1 cellular context compared by ENCODE assay signal in genomic region chr15:60043744-60044435, GRCh38.
TF ChIP-seq lines count a peak whose summit lies in the region.

No MANE protein-coding gene starts in this region.

TF ChIP-seq in H1, 55 proteins besides CTCF, POLR2A, EP300 and RAD21:
- no peak for TF ChIP-seq TBP (IDR thresholded peaks at IDR 0.05; ENCODE audit: low read depth, low read length)
- no peak for TF ChIP-seq MAFK (IDR thresholded peaks at IDR 0.05; ENCODE audit: low read depth, low read length)
- no peak for TF ChIP-seq FOSL1 (IDR thresholded peaks at IDR 0.05; ENCODE audit: insufficient read depth, low read depth, low read length)
- no peak for TF ChIP-seq SP1 (IDR thresholded peaks at IDR 0.05; ENCODE audit: low read depth, low read length)
- no peak for TF ChIP-seq RNF2 (IDR thresholded peaks at IDR 0.05; ENCODE audit: borderline replicate concordance, low read depth, low read length, missing control alignments, poor library complexity, severe bottlenecking)
- no peak for TF ChIP-seq BRCA1 (IDR thresholded peaks at IDR 0.05; ENCODE audit: low read depth, low read length)
- no peak for TF ChIP-seq E2F6 (IDR thresholded peaks at IDR 0.05)
- TF ChIP-seq USF2 (IDR thresholded peaks at IDR 0.05; ENCODE audit: low read length), result no peak
- TF ChIP-seq TEAD4 (IDR thresholded peaks at IDR 0.05; ENCODE audit: low read depth, low read length), result no peak
- no peak for TF ChIP-seq SIX5 (IDR thresholded peaks at IDR 0.05; ENCODE audit: low read depth, low read length)
